In the genomic region with DNA sequence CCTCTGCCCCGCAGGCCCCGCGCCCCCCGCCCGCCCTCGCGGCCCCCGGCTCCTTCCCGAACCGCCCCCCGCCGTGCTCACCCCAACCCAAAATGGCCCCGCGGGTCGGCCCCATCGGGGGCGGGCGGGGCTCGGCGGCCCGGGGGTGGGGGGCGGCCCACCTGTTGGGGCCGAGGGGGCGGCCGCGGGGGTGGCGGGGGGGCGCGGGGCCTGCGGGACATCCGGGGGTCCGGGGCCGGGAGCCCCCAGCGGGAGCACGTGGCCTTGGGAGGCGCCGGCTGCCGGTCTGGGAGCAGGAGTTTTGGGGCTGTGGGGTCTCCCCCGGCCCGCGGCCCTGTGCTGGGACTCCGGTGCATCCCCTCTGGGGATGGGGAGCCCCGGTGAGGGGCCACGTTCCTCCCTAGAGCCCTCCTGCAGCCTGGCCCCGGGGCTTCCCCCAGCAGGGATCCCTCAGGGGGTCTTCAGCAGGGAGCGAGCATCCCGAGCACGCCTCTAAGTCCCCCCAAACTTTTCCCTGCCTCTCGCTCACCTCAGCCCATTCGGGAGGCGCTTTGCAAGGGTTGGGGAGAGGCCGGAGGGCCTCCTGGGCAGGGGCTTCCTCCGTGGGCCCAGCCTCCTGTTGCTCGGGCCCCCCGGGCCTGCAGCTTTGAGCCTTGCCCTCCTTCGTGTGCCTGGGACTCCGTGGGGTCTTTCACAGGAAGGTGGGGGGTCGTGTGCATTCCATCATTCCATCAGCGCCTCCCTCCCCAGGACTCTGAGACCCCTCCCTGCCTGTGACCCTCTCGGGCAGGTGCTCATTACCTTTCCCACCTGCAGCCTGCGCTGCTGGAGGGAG, we compare ENCODE assay signal across 8 cellular contexts. TPM values are rescaled to one million over a fixed set of nuclear protein-coding genes. Genes with fewer than 3 reads are reported as not detected.
DNase-seq lines count a peak whose midpoint lies in the region; TF ChIP-seq lines count a peak whose summit lies in the region.

No MANE protein-coding gene starts in this region.

- H3K9me3 ChIP-seq in SJSA1 (replicated peaks): no peaks in the 10 kb centered on the region
- H3K9me3 ChIP-seq in fibroblast of lung (ENCODE audit: control insufficient read depth, insufficient read depth, low read depth, low read length): no peaks in the 10 kb centered on the region
- H3K9me3 ChIP-seq in prostate gland: no peaks in the 10 kb centered on the region

- H3K27ac ChIP-seq in SJSA1: no peak overlapping the region
- H3K27ac ChIP-seq in fibroblast of lung (ENCODE audit: insufficient read depth, low read length): peak overlapping the region; percentile 57
- peak overlapping the region; percentile 55 to 61 for H3K27ac ChIP-seq in prostate gland

- TF ChIP-seq POLR2A in prostate gland (IDR thresholded peaks at IDR 0.05): no peak

- H3K27me3 ChIP-seq in SJSA1 (replicated peaks) (no peaks in the 10 kb centered on the region), fibroblast of lung (ENCODE audit: control insufficient read depth, insufficient read depth, low read length) (no peaks in the 10 kb centered on the region), prostate gland (replicated peaks; ENCODE audit: insufficient read depth) (no peaks in the 10 kb centered on the region)

- peaks cover 50% of the 10 kb centered on the region for H3K79me2 ChIP-seq in fibroblast of lung (ENCODE audit: control insufficient read depth, insufficient read depth, low read length)

- 5% methylated on average over 15 of the region's 61 CpGs for WGBS in prostate gland

- H3K4me1 ChIP-seq in SJSA1 (replicated peaks) (peaks cover 23% of the 10 kb centered on the region), fibroblast of lung (ENCODE audit: control insufficient read depth, extremely low read depth, insufficient read depth, low read length) (peaks cover 11% of the 10 kb centered on the region), prostate gland (replicated peaks) (peaks cover 9% of the 10 kb centered on the region)

- H4K20me1 ChIP-seq in fibroblast of lung (ENCODE audit: control insufficient read depth, extremely low read depth, insufficient read depth, low read length): no peaks in the 10 kb centered on the region

- H3K4me2 ChIP-seq in fibroblast of lung (ENCODE audit: extremely low read depth, insufficient read depth, low read length): peak overlapping the region; percentile 96

- H3K9ac ChIP-seq in fibroblast of lung (ENCODE audit: insufficient read depth, low read length): peak overlapping the region; percentile 71

- DNase-seq in GM13977 (ENCODE audit: low spot score) (peak; percentile 72), SJSA1 (ENCODE audit: low read depth in 1 of 2, low spot score in 2 of 2) (no peak), fibroblast of lung (ENCODE audit: low read depth in 2 of 2) (no peak), prostate gland (ENCODE audit: low spot score) (no peak), NOMO-1 (lab: John Stamatoyannopoulos, UW; ENCODE audit: unreplicated experiment in 2 of 2) (no peak), NCI-H1930 (lab: John Stamatoyannopoulos, UW) (no peak), cerebellum (ENCODE audit: low spot score) (no peak)
- DNase-seq in stimulated activated CD4-positive, alpha-beta T cell treated with anti-CD3 and anti-CD28 coated beads, Interleukin-1b, Interleukin-23, amount 100 ng/mL, for 48 hours: no peak

- peak overlapping the region; percentile 57 for H3K4me3 ChIP-seq in SJSA1
- peak overlapping the region; percentile 69 to 80 (median 80) for H3K4me3 ChIP-seq in fibroblast of lung (replicated peaks in 1 of 4; ENCODE audit: control extremely low read depth in 1 of 4, insufficient read depth in 1 of 4, low read depth in 3 of 4, low read length in 4 of 4)
- H3K4me3 ChIP-seq in prostate gland: peak overlapping the region; percentile 61 to 68

- intact Hi-C loops in prostate gland (cut with DNase I): no loop called here

- no peak overlapping the region for H2AFZ ChIP-seq in fibroblast of lung (ENCODE audit: low read length)

- H3K36me3 ChIP-seq in SJSA1 (peaks cover 19% of the 10 kb centered on the region; the same call in 1 of the 2 replicates), fibroblast of lung (ENCODE audit: control insufficient read depth, insufficient read depth, low read length) (no peaks in the 10 kb centered on the region), prostate gland (no peaks in the 10 kb centered on the region)

- TF ChIP-seq CTCF in GM13977 (IDR thresholded peaks at IDR 0.05; ENCODE audit: extremely low read depth, insufficient read depth, missing control alignments) (no peak), fibroblast of lung (conservative IDR thresholded peaks at IDR 0.05 in 1 of 2, IDR thresholded peaks at IDR 0.05 in 1 of 2; ENCODE audit: low read depth in 1 of 2, low read length in 2 of 2) (no peak), prostate gland (IDR thresholded peaks at IDR 0.05) (no peak)

- in situ Hi-C loops in GM13977 (cut with MboI; ENCODE audit: low pct_unique_long_range_greater_than_20kb, low sequenced_read_pairs, unreplicated experiment): no loop called here

RNA-seq across cellular contexts. Expression of a gene that starts 0.7 kb away (rescaled TPM):
- total RNA-seq in SJSA1 (2014; rRNA removed; shearing (Covaris generic)): 29.0 and 52.4 TPM in 2 replicates
- total RNA-seq in fibroblast of lung: 27.2 and 29.7 TPM in 2 replicates
- 28.6 and 35.4 TPM in 2 replicates for polyA plus RNA-seq in fibroblast of lung
- 40.3 and 44.7 TPM in 2 replicates for polyA plus RNA-seq in fibroblast of lung (2012)
- polyA minus RNA-seq in fibroblast of lung (ENCODE audit: low replicate concordance): 40.3 and 72.8 TPM in 2 replicates
- total RNA-seq in prostate gland: 100 to 1,000 TPM in 1 of 2 donors, 10 to 100 TPM in 1; 58.9 to 155 TPM
- 58.1 TPM for total RNA-seq in cerebellum

RNA-seq across cellular contexts. Expression of a gene that starts 22.0 kb away (rescaled TPM):
- 0.11 TPM in 1 of 2 replicates, not detected in the other for total RNA-seq in SJSA1 (2014; rRNA removed; shearing (Covaris generic))
- total RNA-seq in fibroblast of lung (0.33 and 0.51 TPM in 2 replicates), prostate gland (under 1 TPM; 0.57 to 0.73 TPM), cerebellum (1.4 TPM)
- 0.02 and 0.05 TPM in 2 replicates for polyA plus RNA-seq in fibroblast of lung
- polyA plus RNA-seq in fibroblast of lung (2012): 0.13 TPM in 1 of 2 replicates, not detected in the other
- 0.35 TPM in 1 of 2 replicates, not detected in the other for polyA minus RNA-seq in fibroblast of lung (ENCODE audit: low replicate concordance)

RNA-seq across cellular contexts. Expression of a gene that starts 54.3 kb away (rescaled TPM):
- total RNA-seq in SJSA1 (2014; rRNA removed; shearing (Covaris generic)): 1.1 and 3.8 TPM in 2 replicates
- 37.5 and 68.5 TPM in 2 replicates for total RNA-seq in fibroblast of lung
- 58.9 and 59.8 TPM in 2 replicates for polyA plus RNA-seq in fibroblast of lung
- 121 and 148 TPM in 2 replicates for polyA plus RNA-seq in fibroblast of lung (2012)
- 48.7 and 62.4 TPM in 2 replicates for polyA minus RNA-seq in fibroblast of lung (ENCODE audit: low replicate concordance)
- 100 to 1,000 TPM in 1 of 2 donors, 10 to 100 TPM in 1; 86.7 to 134 TPM for total RNA-seq in prostate gland
- total RNA-seq in cerebellum: 49.7 TPM
